8 cellular contexts compared by ENCODE assay signal in genomic region chr14:39267592-39268112, GRCh38. TPM values are rescaled to one million over a fixed set of nuclear protein-coding genes. Genes with fewer than 3 reads are reported as not detected.
A peak's percentile ranks its signal among the peaks of the same experiment; 100 is the strongest.
DNase-seq lines count a peak whose midpoint lies in the region; ATAC-seq and TF ChIP-seq lines count a peak whose summit lies in the region.

No MANE protein-coding gene starts in this region.

- peak in 2 of 3 donors; percentile 44 to 60 for DNase-seq in CD4-positive, CD25-positive, alpha-beta regulatory T cell
- peak; percentile 20 for DNase-seq in activated CD8-positive, alpha-beta T cell treated with anti-CD3 and anti-CD28 coated beads for 36 hours
- DNase-seq in germinal center (ENCODE audit: low spot score) (peak; percentile 19), retinal pigment epithelial cell (ENCODE audit: low read depth) (peak; percentile 2), middle frontal gyrus (ENCODE audit: extremely low spot score, low spot score) (no peak)

- no peaks in the 10 kb centered on the region for H3K27me3 ChIP-seq in CD4-positive, CD25-positive, alpha-beta regulatory T cell (ENCODE audit: control insufficient read depth, insufficient read depth, low read length)

- H3K9me3 ChIP-seq in CD4-positive, CD25-positive, alpha-beta regulatory T cell (ENCODE audit: control insufficient read depth in 2 of 2, low read length in 2 of 2), result no peaks in the 10 kb centered on the region

- H3K9me3 Mint-ChIP-seq in CD4-positive, CD25-positive, alpha-beta regulatory T cell, result peaks cover 0 to 5% (median 0%) of the 10 kb centered on the region in 7 donors
- peaks cover 2% of the 10 kb centered on the region for H3K9me3 Mint-ChIP-seq in activated CD8-positive, alpha-beta T cell treated with anti-CD3 and anti-CD28 coated beads for 36 hours

- H3K27ac Mint-ChIP-seq in CD4-positive, CD25-positive, alpha-beta regulatory T cell, result peak overlapping the region; percentile 95 to 97 (median 96)
- H3K27ac Mint-ChIP-seq in activated CD8-positive, alpha-beta T cell treated with anti-CD3 and anti-CD28 coated beads for 36 hours, result peak overlapping the region; percentile 99

- ATAC-seq in CD4-positive, CD25-positive, alpha-beta regulatory T cell (ENCODE audit: low read depth in 2 of 2), result peak; percentile 15 to 20
- ATAC-seq in GM19438 (IDR thresholded peaks at IDR 0.05; ENCODE audit: low read depth, unreplicated experiment), result peak; percentile 6
- ATAC-seq in activated CD8-positive, alpha-beta T cell treated with anti-CD3 and anti-CD28 coated beads for 36 hours, result peak; percentile 6
- no peak for ATAC-seq in GM19467 (IDR thresholded peaks at IDR 0.05; ENCODE audit: unreplicated experiment)

- peaks cover 5% of the 10 kb centered on the region for H3K27me3 Mint-ChIP-seq in CD4-positive, CD25-positive, alpha-beta regulatory T cell
- H3K27me3 Mint-ChIP-seq in activated CD8-positive, alpha-beta T cell treated with anti-CD3 and anti-CD28 coated beads for 36 hours, result no peaks in the 10 kb centered on the region

- peaks cover 6% of the 10 kb centered on the region for H3K36me3 Mint-ChIP-seq in CD4-positive, CD25-positive, alpha-beta regulatory T cell
- peaks cover 15% of the 10 kb centered on the region for H3K36me3 Mint-ChIP-seq in activated CD8-positive, alpha-beta T cell treated with anti-CD3 and anti-CD28 coated beads for 36 hours (ENCODE audit: low read depth)

- intact Hi-C loops in activated CD8-positive, alpha-beta T cell treated with anti-CD3 and anti-CD28 coated beads for 36 hours (cut with micrococcal nuclease), result loop anchor here (2.0 to 10.0 kb wide), 3 partner anchors 39 to 165 kb away; partner anchors contain the start of genes FBXO33, PNN and TRAPPC6B

- peak overlapping the region; percentile 99 for H3K4me3 ChIP-seq in CD4-positive, CD25-positive, alpha-beta regulatory T cell (ENCODE audit: low read depth, low read length)
- peak overlapping the region; percentile 87 for H3K4me3 ChIP-seq in retinal pigment epithelial cell (ENCODE audit: low read length)

- CTCF ChIA-PET in activated CD8-positive, alpha-beta T cell treated with anti-CD3 and anti-CD28 coated beads for 36 hours (lab: Charles Lee), result interaction anchor here (0.6 to 1.9 kb wide), 3 partner anchors 22 to 38 kb away, joined by 3 to 5 read pairs (median 3); no protein-coding TSS in a partner anchor

- H3K4me1 ChIP-seq in CD4-positive, CD25-positive, alpha-beta regulatory T cell (ENCODE audit: control insufficient read depth, insufficient read depth, low read length, poor library complexity, severe bottlenecking), result peaks cover 40% of the 10 kb centered on the region

- peak overlapping the region; percentile 95 to 99 (median 97) for H3K4me3 Mint-ChIP-seq in CD4-positive, CD25-positive, alpha-beta regulatory T cell
- H3K4me3 Mint-ChIP-seq in activated CD8-positive, alpha-beta T cell treated with anti-CD3 and anti-CD28 coated beads for 36 hours, result peak overlapping the region; percentile 77

- H3K36me3 ChIP-seq in CD4-positive, CD25-positive, alpha-beta regulatory T cell (ENCODE audit: control insufficient read depth, insufficient read depth, low read length), result no peaks in the 10 kb centered on the region

- H3K4me1 Mint-ChIP-seq in CD4-positive, CD25-positive, alpha-beta regulatory T cell, result peaks cover 33 to 62% (median 52%) of the 10 kb centered on the region in 4 donors
- peaks cover 52% of the 10 kb centered on the region for H3K4me1 Mint-ChIP-seq in activated CD8-positive, alpha-beta T cell treated with anti-CD3 and anti-CD28 coated beads for 36 hours (ENCODE audit: low read depth)

- POLR2A ChIA-PET in activated CD8-positive, alpha-beta T cell treated with anti-CD3 and anti-CD28 coated beads for 36 hours (lab: Charles Lee), result interaction anchor here (0.6 to 2.1 kb wide), 16 partner anchors 11 to 186 kb away, joined by 3 to 10 read pairs (median 4); partner anchors contain the start of genes FBXO33, PNN and TRAPPC6B

- no peak for TF ChIP-seq EP300 in Ishikawa (IDR thresholded peaks at IDR 0.05; ENCODE audit: borderline replicate concordance)

- TF ChIP-seq CTCF in activated CD8-positive, alpha-beta T cell treated with anti-CD3 and anti-CD28 coated beads for 36 hours (IDR thresholded peaks at IDR 0.05), result no peak
- no peak for TF ChIP-seq CTCF in retinal pigment epithelial cell (conservative IDR thresholded peaks at IDR 0.05; ENCODE audit: low read depth, low read length)

- H3K27ac ChIP-seq in CD4-positive, CD25-positive, alpha-beta regulatory T cell (ENCODE audit: insufficient read depth, low read length, poor library complexity, severe bottlenecking), result peak overlapping the region; percentile 86

- no peak for TF ChIP-seq RAD21 in Ishikawa (IDR thresholded peaks at IDR 0.05; ENCODE audit: low read depth)

TF ChIP-seq in Ishikawa, 13 proteins besides CTCF, POLR2A, EP300 and RAD21:
- TF ChIP-seq ZBTB7A (IDR thresholded peaks at IDR 0.05; ENCODE audit: low read depth) (no peak), CREB1 (IDR thresholded peaks at IDR 0.05; ENCODE audit: low read depth) (no peak), FOXM1 (IDR thresholded peaks at IDR 0.05; ENCODE audit: borderline replicate concordance, low read depth) (no peak), CEBPB (IDR thresholded peaks at IDR 0.05) (no peak), NFIC (IDR thresholded peaks at IDR 0.05) (no peak), REST (IDR thresholded peaks at IDR 0.05; ENCODE audit: low read depth) (no peak), TEAD4 (IDR thresholded peaks at IDR 0.05) (no peak), YY1 (IDR thresholded peaks at IDR 0.05; ENCODE audit: low read depth) (no peak), TAF1 (IDR thresholded peaks at IDR 0.05; ENCODE audit: low read depth) (no peak)
- TF ChIP-seq, protein P1, sequence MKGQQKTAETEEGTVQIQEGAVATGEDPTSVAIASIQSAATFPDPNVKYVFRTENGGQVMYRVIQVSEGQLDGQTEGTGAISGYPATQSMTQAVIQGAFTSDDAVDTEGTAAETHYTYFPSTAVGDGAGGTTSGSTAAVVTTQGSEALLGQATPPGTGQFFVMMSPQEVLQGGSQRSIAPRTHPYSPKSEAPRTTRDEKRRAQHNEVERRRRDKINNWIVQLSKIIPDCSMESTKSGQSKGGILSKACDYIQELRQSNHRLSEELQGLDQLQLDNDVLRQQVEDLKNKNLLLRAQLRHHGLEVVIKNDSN (IDR thresholded peaks at IDR 0.05), result 0 out of 2 replicates have a peak, but pooled peaks have one; percentile 33
- TF ChIP-seq, protein P2, sequence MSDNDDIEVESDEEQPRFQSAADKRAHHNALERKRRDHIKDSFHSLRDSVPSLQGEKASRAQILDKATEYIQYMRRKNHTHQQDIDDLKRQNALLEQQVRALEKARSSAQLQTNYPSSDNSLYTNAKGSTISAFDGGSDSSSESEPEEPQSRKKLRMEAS (IDR thresholded peaks at IDR 0.05), result peak; percentile 81

RNA-seq across cellular contexts. Expression of gene MIA2, which starts 33.9 kb away (rescaled TPM):
- 24.5 TPM for total RNA-seq in CD4-positive, CD25-positive, alpha-beta regulatory T cell
- polyA plus RNA-seq in CD4-positive, CD25-positive, alpha-beta regulatory T cell, result 10 to 100 TPM; 21.1 to 26.2 (median 21.7) TPM
- total RNA-seq in activated CD8-positive, alpha-beta T cell treated with anti-CD3 and anti-CD28 coated beads for 36 hours, result 10 to 100 TPM; 17.6 to 18.3 TPM
